30 cellular contexts compared by ENCODE assay signal in genomic region chr16:57838161-57838560, GRCh38. TPM values are rescaled to one million over a fixed set of nuclear protein-coding genes. Genes with fewer than 3 reads are reported as not detected.
A peak's percentile ranks its signal among the peaks of the same experiment; 100 is the strongest.
DNase-seq lines count a peak whose midpoint lies in the region; ATAC-seq, FAIRE-seq and TF ChIP-seq lines count a peak whose summit lies in the region.
"Had no signal": no experiment of that assay in that cellular context is flagged by ENCODE, and none has a peak within 500 bp of the region (broad histone marks: within the 10 kb centered on the region; RNA-seq: fewer than 3 reads in every experiment).

No MANE protein-coding gene starts in this region.

- WGBS in H9 (ENCODE audit: extremely low coverage, insufficient read length, low lambda C conversion rate): no CpG with 5 or more reads among the region's 13 CpGs
- no CpG with 5 or more reads among the region's 13 CpGs for WGBS in trophoblast cell (ENCODE audit: extremely low coverage, insufficient coverage, insufficient read length)

- intact Hi-C loops in left lung (cut with DNase I): no loop called here

- H3K36me3 ChIP-seq in astrocyte (ENCODE audit: insufficient read depth, low read length) (no peaks in the 10 kb centered on the region), trophoblast cell (ENCODE audit: control insufficient read depth in 1 of 2, insufficient read depth in 2 of 2, low read length in 2 of 2) (no peaks in the 10 kb centered on the region), left lung (no peaks in the 10 kb centered on the region), HAP-1 (replicated peaks) (no peaks in the 10 kb centered on the region)
- H3K36me3 ChIP-seq: gastrocnemius medialis, SJSA1, transverse colon had no signal

- no peak overlapping the region for H3K18ac ChIP-seq in H9 (ENCODE audit: insufficient read length, low read depth, low read length)
- H3K18ac ChIP-seq in trophoblast cell (ENCODE audit: low read length): no peak overlapping the region

- H3K4me3 ChIP-seq in astrocyte (ENCODE audit: insufficient read depth, low read depth, low read length) (no peak overlapping the region), trophoblast cell (ENCODE audit: low read depth, low read length) (no peak overlapping the region), left lung (no peak overlapping the region), HAP-1 (no peak overlapping the region)
- H3K4me3 ChIP-seq: gastrocnemius medialis, hepatocyte, SJSA1, transverse colon had no signal

- H3K27me3 Mint-ChIP-seq in H9 (ENCODE audit: low read depth): no peaks in the 10 kb centered on the region; the same call in 1 of the 2 replicates
- no peaks in the 10 kb centered on the region for H3K27me3 Mint-ChIP-seq in astrocyte (ENCODE audit: low read depth, unreplicated experiment)

- H3K4me1 Mint-ChIP-seq in H9 (peaks cover 35 to 37% of the 10 kb centered on the region in 2 experiments), astrocyte (ENCODE audit: low read depth, unreplicated experiment) (peaks cover 31% of the 10 kb centered on the region)
- H3K4me1 Mint-ChIP-seq: activated CD8-positive, alpha-beta memory T cell treated with anti-CD3 and anti-CD28 coated beads, Interleukin-2, amount 10 ng/mL, durations not matched to agents 7 days and 5 days; B cell; stimulated activated effector memory CD8-positive, alpha-beta T cell treated with anti-CD3 and anti-CD28 coated beads, Interleukin-12 subunit alpha, Interleukin-12 subunit beta, amount 100 ng/mL, for 72 hours had no signal

- H3K4me3 Mint-ChIP-seq in H9 (no peak overlapping the region; a peak in 1 of 5 replicates), astrocyte (ENCODE audit: unreplicated experiment) (no peak overlapping the region)
- H3K4me3 Mint-ChIP-seq: activated CD8-positive, alpha-beta memory T cell treated with anti-CD3 and anti-CD28 coated beads, Interleukin-2, amount 10 ng/mL, durations not matched to agents 7 days and 5 days; B cell; CD8-positive, alpha-beta T cell; stimulated activated effector memory CD8-positive, alpha-beta T cell treated with anti-CD3 and anti-CD28 coated beads, Interleukin-12 subunit alpha, Interleukin-12 subunit beta, amount 100 ng/mL, for 72 hours had no signal

- H4K5ac ChIP-seq in H9 (ENCODE audit: insufficient read length, low read depth, low read length): no peak overlapping the region

- H3K4ac ChIP-seq in H9 (ENCODE audit: low read depth, low read length) (no peak overlapping the region), trophoblast cell (ENCODE audit: low read depth, low read length) (no peak overlapping the region)

- ATAC-seq in left lung: no peak
- ATAC-seq in GM19467 (IDR thresholded peaks at IDR 0.05; ENCODE audit: unreplicated experiment): no peak
- ATAC-seq: activated CD8-positive, alpha-beta memory T cell treated with anti-CD3 and anti-CD28 coated beads, Interleukin-2, amount 10 ng/mL, durations not matched to agents 7 days and 5 days; CD8-positive, alpha-beta T cell; gastrocnemius medialis; left cardiac atrium; stimulated activated effector memory CD8-positive, alpha-beta T cell treated with anti-CD3 and anti-CD28 coated beads, Interleukin-12 subunit alpha, Interleukin-12 subunit beta, amount 100 ng/mL, for 72 hours had no signal

- in situ Hi-C loops in HAP-1 (cut with MboI; ENCODE audit: low sequenced_read_pairs): no loop called here

- DNase-seq in H9 (no peak), astrocyte (ENCODE audit: low read depth) (peak; percentile 30), kidney tubule cell (ENCODE audit: low spot score) (peak; percentile 52), trophoblast cell (peak; percentile 78 to 81), left lung (no peak), NCI-H128 (lab: John Stamatoyannopoulos, UW; ENCODE audit: unreplicated experiment) (no peak), HAP-1 (ENCODE audit: low spot score in 2 of 2) (no peak)
- DNase-seq: ACHN; activated CD4-positive, alpha-beta T cell treated with anti-CD3 and anti-CD28 coated beads, Interleukin-2, amount 50 U/mL, for 4 hours; activated CD4-positive, CD25-positive, alpha-beta regulatory T cell; activated CD8-positive, alpha-beta memory T cell treated with anti-CD3 and anti-CD28 coated beads, Interleukin-2, amount 10 ng/mL, durations not matched to agents 7 days and 5 days; activated gamma-delta T cell treated with Interleukin-2 at 50 U/mL for 16 hours; activated T-cell treated with anti-CD3 and anti-CD28 coated beads, Interleukin-2, amount 50 U/mL, for 48 hours; CD8-positive, alpha-beta T cell; gastrocnemius medialis; HCEC 1CT; KG1; left cardiac atrium; mammary epithelial cell; NCI-H2029; NCI-H446; RPMI8226; transverse colon had no signal

- TF ChIP-seq CTCF in H9 (conservative IDR thresholded peaks at IDR 0.05) (no peak), astrocyte (IDR thresholded peaks at IDR 0.05; ENCODE audit: insufficient read depth, low read depth, low read length) (no peak), left lung (IDR thresholded peaks at IDR 0.05) (no peak)

- no peak overlapping the region for H3K23ac ChIP-seq in H9 (ENCODE audit: insufficient read length, low read depth, low read length)
- no peak overlapping the region for H3K23ac ChIP-seq in trophoblast cell (ENCODE audit: low read length)

- no peak overlapping the region for H3T11ph ChIP-seq in H9 (ENCODE audit: low read length)

- no peak overlapping the region for H2BK15ac ChIP-seq in H9 (ENCODE audit: low read depth, low read length)

- H3K79me1 ChIP-seq in H9 (ENCODE audit: insufficient read depth, low read depth, low read length, poor library complexity, severe bottlenecking) (no peaks in the 10 kb centered on the region), trophoblast cell (ENCODE audit: low read length) (peaks cover 5% of the 10 kb centered on the region)

- no peak overlapping the region for H3K56ac ChIP-seq in H9 (ENCODE audit: insufficient read length, low read depth, low read length)

- no peak overlapping the region for H4K12ac ChIP-seq in trophoblast cell (ENCODE audit: low read depth, low read length)

- 0 out of 2 replicates have a peak, but pooled peaks cover 2% of the 10 kb centered on the region for H3K4me1 ChIP-seq in H9 (ENCODE audit: insufficient read depth, low read length)
- peaks cover 26% of the 10 kb centered on the region for H3K4me1 ChIP-seq in astrocyte (ENCODE audit: insufficient read depth, low read length)
- H3K4me1 ChIP-seq in trophoblast cell (ENCODE audit: control insufficient read depth in 1 of 2, insufficient read depth in 2 of 2, low read length in 2 of 2): peaks cover 6 to 8% of the 10 kb centered on the region in 2 experiments
- no peaks in the 10 kb centered on the region for H3K4me1 ChIP-seq in left lung
- peaks cover 2% of the 10 kb centered on the region for H3K4me1 ChIP-seq in HAP-1
- H3K4me1 ChIP-seq: gastrocnemius medialis, transverse colon had no signal

- H2BK20ac ChIP-seq in H9 (ENCODE audit: low read depth, low read length, poor library complexity, severe bottlenecking): no peak overlapping the region

- H3K9ac ChIP-seq in H9 (ENCODE audit: extremely low read depth, insufficient read length, low read length) (no peak overlapping the region), astrocyte (ENCODE audit: low read length) (no peak overlapping the region), trophoblast cell (ENCODE audit: low read length) (no peak overlapping the region)

- H4K91ac ChIP-seq in H9 (ENCODE audit: insufficient read length, low read depth, low read length) (no peak overlapping the region), trophoblast cell (ENCODE audit: low read depth, low read length) (no peak overlapping the region)

- H2BK12ac ChIP-seq in H9 (ENCODE audit: insufficient read length, low read depth, low read length): no peak overlapping the region
- H2BK12ac ChIP-seq in trophoblast cell (ENCODE audit: low read length): no peak overlapping the region

- H3K27me3 ChIP-seq in H9 (ENCODE audit: insufficient read depth, low read length): no peaks in the 10 kb centered on the region
- H3K27me3 ChIP-seq in astrocyte (ENCODE audit: insufficient read depth, low read length): no peaks in the 10 kb centered on the region
- no peaks in the 10 kb centered on the region for H3K27me3 ChIP-seq in trophoblast cell (ENCODE audit: insufficient read depth, low read length)
- H3K27me3 ChIP-seq in left lung: no peaks in the 10 kb centered on the region
- H3K27me3 ChIP-seq in HAP-1 (ENCODE audit: low read depth): no peaks in the 10 kb centered on the region
- H3K27me3 ChIP-seq: gastrocnemius medialis, hepatocyte, SJSA1 had no signal

- H3K36me3 Mint-ChIP-seq in H9 (ENCODE audit: insufficient read depth in 1 of 3, low read depth in 3 of 3): no peaks in the 10 kb centered on the region
- H3K36me3 Mint-ChIP-seq in astrocyte (ENCODE audit: low read depth, unreplicated experiment): no peaks in the 10 kb centered on the region
- H3K36me3 Mint-ChIP-seq: activated CD8-positive, alpha-beta memory T cell treated with anti-CD3 and anti-CD28 coated beads, Interleukin-2, amount 10 ng/mL, durations not matched to agents 7 days and 5 days; CD8-positive, alpha-beta T cell had no signal

- no peaks in the 10 kb centered on the region for H3K23me2 ChIP-seq in H9 (ENCODE audit: insufficient read length, low read depth, low read length, poor library complexity, severe bottlenecking)

- H3K79me2 ChIP-seq in H9 (ENCODE audit: insufficient read depth, low read length) (no peaks in the 10 kb centered on the region), astrocyte (ENCODE audit: insufficient read depth, low read length) (no peaks in the 10 kb centered on the region), trophoblast cell (ENCODE audit: control insufficient read depth, insufficient read depth, low read length, poor library complexity) (no peaks in the 10 kb centered on the region)
- H3K79me2 ChIP-seq: hepatocyte had no signal

- H2BK5ac ChIP-seq in H9 (ENCODE audit: insufficient read length, low read length) (no peak overlapping the region), trophoblast cell (ENCODE audit: low read depth, low read length, poor library complexity) (no peak overlapping the region)

- no peaks in the 10 kb centered on the region for H3K9me3 Mint-ChIP-seq in H9
- H3K9me3 Mint-ChIP-seq in astrocyte (ENCODE audit: unreplicated experiment): no peaks in the 10 kb centered on the region
- H3K9me3 Mint-ChIP-seq: CD8-positive, alpha-beta T cell; stimulated activated effector memory CD8-positive, alpha-beta T cell treated with anti-CD3 and anti-CD28 coated beads, Interleukin-12 subunit alpha, Interleukin-12 subunit beta, amount 100 ng/mL, for 72 hours had no signal

- H2AFZ ChIP-seq in H9 (ENCODE audit: low read length) (no peak overlapping the region), astrocyte (ENCODE audit: low read depth, low read length) (no peak overlapping the region), trophoblast cell (ENCODE audit: insufficient read depth, low read length, poor library complexity) (no peak overlapping the region)
- H2AFZ ChIP-seq: hepatocyte had no signal

- H3K9me3 ChIP-seq in H9 (ENCODE audit: control insufficient read depth, low read depth, low read length) (no peaks in the 10 kb centered on the region), astrocyte (ENCODE audit: insufficient read depth, low read depth, low read length) (no peaks in the 10 kb centered on the region), trophoblast cell (ENCODE audit: insufficient read depth, low read depth, low read length) (no peaks in the 10 kb centered on the region), left lung (no peaks in the 10 kb centered on the region), HAP-1 (no peaks in the 10 kb centered on the region)
- H3K9me3 ChIP-seq: gastrocnemius medialis, SJSA1, transverse colon had no signal

- H4K8ac ChIP-seq in H9 (replicated peaks; ENCODE audit: insufficient read length, low read depth, low read length) (no peak overlapping the region), trophoblast cell (ENCODE audit: low read depth, low read length) (no peak overlapping the region)

- H3K4me2 ChIP-seq in H9 (ENCODE audit: insufficient read depth, insufficient read length, low read length) (no peak overlapping the region), astrocyte (ENCODE audit: low read length) (peak overlapping the region; percentile 43), trophoblast cell (ENCODE audit: low read length) (no peak overlapping the region)
- H3K4me2 ChIP-seq: hepatocyte had no signal

- FAIRE-seq in astrocyte (lab: Jason Lieb, UNC): no peak
- FAIRE-seq: endothelial cell of umbilical vein had no signal

- peak overlapping the region in 2 of 3 experiments; percentile 21 to 65; a peak in 1 of 7 replicates for H3K27ac Mint-ChIP-seq in H9
- peak overlapping the region; percentile 55 for H3K27ac Mint-ChIP-seq in astrocyte (ENCODE audit: unreplicated experiment)
- H3K27ac Mint-ChIP-seq: activated CD8-positive, alpha-beta memory T cell treated with anti-CD3 and anti-CD28 coated beads, Interleukin-2, amount 10 ng/mL, durations not matched to agents 7 days and 5 days; B cell; CD8-positive, alpha-beta T cell had no signal

- no peak overlapping the region for H2BK120ac ChIP-seq in H9 (ENCODE audit: low read depth, low read length, poor library complexity, severe bottlenecking)
- H2BK120ac ChIP-seq in trophoblast cell (ENCODE audit: insufficient read depth, low read length, poor library complexity): no peak overlapping the region

- H2AK5ac ChIP-seq in H9 (ENCODE audit: insufficient read length, low read length) (no peak overlapping the region), trophoblast cell (ENCODE audit: low read length) (no peak overlapping the region)

- H4K20me1 ChIP-seq in H9 (ENCODE audit: control insufficient read depth, insufficient read depth, insufficient read length) (no peaks in the 10 kb centered on the region), astrocyte (ENCODE audit: insufficient read depth, low read length) (no peaks in the 10 kb centered on the region)

- no peak overlapping the region for H3K27ac ChIP-seq in H9 (ENCODE audit: insufficient read length, low read depth, low read length)
- no peak overlapping the region for H3K27ac ChIP-seq in astrocyte (ENCODE audit: low read depth, low read length)
- no peak overlapping the region for H3K27ac ChIP-seq in trophoblast cell (ENCODE audit: low read depth, low read length)
- H3K27ac ChIP-seq in left lung: no peak overlapping the region
- H3K27ac ChIP-seq: gastrocnemius medialis, hepatocyte, HL-60, SJSA1, transverse colon had no signal

- no peak overlapping the region for H3K14ac ChIP-seq in H9 (ENCODE audit: insufficient read depth, low read length)
- H3K14ac ChIP-seq in trophoblast cell (ENCODE audit: low read length): no peak overlapping the region

RNA-seq across cellular contexts. Expression of gene KIFC3, which starts 35.9 kb away (rescaled TPM):
- total RNA-seq in H9 (2021) (3.5 and 5.0 TPM in 2 replicates), astrocyte (80.4 and 96.9 TPM in 2 replicates), left lung (10 to 100 TPM; 68.7 to 96.8 TPM)
- polyA plus RNA-seq in trophoblast cell (2013): 14.9 and 15.9 TPM in 2 replicates

Comparison
In these comparisons a context has a peak if more than half of its experiments do, and no peak if none do; other contexts are left out.
1. DNase-seq: peak in astrocyte (single experiment), kidney tubule cell (single experiment) and trophoblast cell (2 of 2); none in H9 (single experiment), left lung (0 of 2), NCI-H128 (single experiment) and HAP-1 (0 of 2).
2. RNA of gene KIFC3, which starts 35.9 kb away (total RNA-seq): 80.4 to 96.9 TPM in astrocyte and 68.7 to 96.8 TPM in left lung; 3.5 to 5.0 TPM in H9; every median in the first group is over 10 times any median in the second.